12 cellular contexts compared by ENCODE assay signal in the genomic region with DNA sequence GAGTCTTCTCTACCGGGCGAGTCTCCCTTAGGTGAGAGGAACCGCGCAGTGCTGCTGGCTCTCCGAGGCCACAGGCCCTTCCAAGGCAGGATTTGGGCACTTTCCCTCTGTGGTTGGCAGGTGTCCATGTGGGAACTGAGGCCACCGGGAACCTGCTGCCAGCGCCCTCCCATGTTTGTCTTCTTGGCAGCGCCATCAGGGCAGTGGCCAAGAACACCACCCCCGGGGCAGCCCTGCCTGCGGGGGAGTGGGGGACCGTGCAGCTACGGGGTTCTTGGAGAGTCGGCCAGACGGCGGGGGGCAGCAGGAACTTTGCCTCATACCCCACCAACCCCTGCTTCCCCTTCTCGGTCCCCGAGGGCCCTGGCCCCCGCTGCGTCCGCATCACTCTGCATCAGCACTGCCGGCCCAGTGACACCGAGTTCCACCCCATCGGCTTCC. TPM values are rescaled to one million over a fixed set of nuclear protein-coding genes. Genes with fewer than 3 reads are reported as not detected.
DNase-seq lines count a peak whose midpoint lies in the region; TF ChIP-seq lines count a peak whose summit lies in the region.
"Had no signal": no experiment of that assay in that cellular context is flagged by ENCODE, and none has a peak within 500 bp of the region (broad histone marks: within the 10 kb centered on the region; RNA-seq: fewer than 3 reads in every experiment).

No MANE protein-coding gene starts in this region.

- DNase-seq in activated CD4-positive, CD25-positive, alpha-beta regulatory T cell treated with anti-CD3 and anti-CD28 coated beads, Interleukin-2, amount 50 U/mL, for 72 hours, result peak; percentile 28
- no peak for DNase-seq in activated CD4-positive, CD25-positive, alpha-beta regulatory T cell (lab: John Stamatoyannopoulos, UW)
- DNase-seq in dorsolateral prefrontal cortex, result peak; percentile 38 to 92 (median 74)
- peak; percentile 84 for DNase-seq in medulla oblongata (ENCODE audit: extremely low spot score)
- peak; percentile 66 for DNase-seq in superior temporal gyrus (ENCODE audit: extremely low spot score)
- no peak for DNase-seq in iPS-NIHi11 (ENCODE audit: low spot score)
- DNase-seq in SJCRH30, result no peak
- no peak for DNase-seq in erythroblast (lab: John Stamatoyannopoulos, UW)
- DNase-seq: DMS 273 treated with DMSO at 0.1 percent for 48 hours, Kasumi-1, NCI-H2081 treated with DMSO at 0.1 percent for 48 hours had no signal

- TF ChIP-seq CTCF in dorsolateral prefrontal cortex (IDR thresholded peaks at IDR 0.05 in 54 of 56, conservative IDR thresholded peaks at IDR 0.05 in 2 of 56; ENCODE audit: low read depth in 1 of 56, partially characterized antibody in 56 of 56), result no peak

- H3K4me3 ChIP-seq in dorsolateral prefrontal cortex (no peak overlapping the region), SJCRH30 (no peak overlapping the region)
- H3K4me3 ChIP-seq: A549 had no signal

- 0 out of 2 replicates have a peak, but pooled peaks cover 5% of the 10 kb centered on the region for H3K36me3 ChIP-seq in SJCRH30

- TF ChIP-seq POLR2A in erythroblast (IDR thresholded peaks at IDR 0.05; ENCODE audit: low read length), result no peak

- no peaks in the 10 kb centered on the region for H3K27me3 ChIP-seq in dorsolateral prefrontal cortex
- no peaks in the 10 kb centered on the region for H3K27me3 ChIP-seq in SJCRH30

- no peaks in the 10 kb centered on the region for H3K4me1 ChIP-seq in SJCRH30
- H3K4me1 ChIP-seq: A549 had no signal

- no peaks in the 10 kb centered on the region for H3K9me3 ChIP-seq in SJCRH30 (replicated peaks)
- H3K9me3 ChIP-seq: A549 had no signal

- H3K27ac ChIP-seq in dorsolateral prefrontal cortex (peak overlapping the region in 28 of 59 donors; percentile 1 to 80 (median 47)), SJCRH30 (no peak overlapping the region)
- H3K27ac ChIP-seq: A549 had no signal

- intact Hi-C loops in dorsolateral prefrontal cortex (cut with DNase I), result loop anchor here in 1 of 2 donors (10.0 kb wide), 1 partner anchor 218 kb away; no protein-coding TSS in a partner anchor

RNA-seq across cellular contexts. Expression of a gene that starts 10.0 kb away (rescaled TPM):
- total RNA-seq in dorsolateral prefrontal cortex, result 10 to 100 TPM; 25.6 to 70.0 (median 40.7) TPM
- total RNA-seq in SJCRH30 (2014; rRNA removed; shearing (Covaris generic)), result 23.1 and 27.4 TPM in 2 replicates

RNA-seq across cellular contexts. Expression of a gene that starts 28.2 kb away (rescaled TPM):
- total RNA-seq in dorsolateral prefrontal cortex, result 10 to 100 TPM; 16.7 to 49.1 (median 26.4) TPM
- 6.0 and 8.4 TPM in 2 replicates for total RNA-seq in SJCRH30 (2014; rRNA removed; shearing (Covaris generic))

RNA-seq across cellular contexts. Expression of a gene that starts 28.8 kb away (rescaled TPM):
- 10 to 100 TPM in 4 of 120 experiments, 1 to 10 TPM in 116; 1.7 to 14.3 (median 4.9) TPM for total RNA-seq in dorsolateral prefrontal cortex
- 0.04 and 0.30 TPM in 2 replicates for total RNA-seq in SJCRH30 (2014; rRNA removed; shearing (Covaris generic))

RNA-seq across cellular contexts. Expression of a gene that starts 36.4 kb away (rescaled TPM):
- 10 to 100 TPM in 56 of 120 experiments, 1 to 10 TPM in 64; 5.5 to 19.0 (median 9.5) TPM for total RNA-seq in dorsolateral prefrontal cortex
- 9.3 and 11.3 TPM in 2 replicates for total RNA-seq in SJCRH30 (2014; rRNA removed; shearing (Covaris generic))

RNA-seq across cellular contexts. Expression of a gene that starts 38.7 kb away (rescaled TPM):
- 10 to 100 TPM; 14.0 to 42.7 (median 25.5) TPM for total RNA-seq in dorsolateral prefrontal cortex
- 6.3 and 6.7 TPM in 2 replicates for total RNA-seq in SJCRH30 (2014; rRNA removed; shearing (Covaris generic))

Comparison
In these comparisons a context has a peak if more than half of its experiments do, and no peak if none do; other contexts are left out.
1. DNase-seq: peak in activated CD4-positive, CD25-positive, alpha-beta regulatory T cell treated with anti-CD3 and anti-CD28 coated beads, Interleukin-2, amount 50 U/mL, for 72 hours (single experiment), dorsolateral prefrontal cortex (10 of 10), medulla oblongata (single experiment) and superior temporal gyrus (single experiment); none in activated CD4-positive, CD25-positive, alpha-beta regulatory T cell (0 of 4), iPS-NIHi11 (single experiment), SJCRH30 (0 of 2) and erythroblast (0 of 2).